1 cellular context compared by ENCODE assay signal in genomic region chr1:41440321-41441090, GRCh38.
TF ChIP-seq lines count a peak whose summit lies in the region.

No MANE protein-coding gene starts in this region.

TF ChIP-seq in HepG2, 621 proteins besides CTCF, POLR2A, EP300 and RAD21 (continued from another document):
- TF ChIP-seq PREB (CRISPR knock-in tag; IDR thresholded peaks at IDR 0.05) (no peak), TGIF2 (CRISPR knock-in tag; IDR thresholded peaks at IDR 0.05) (no peak)
- TF ChIP-seq, protein P1, sequence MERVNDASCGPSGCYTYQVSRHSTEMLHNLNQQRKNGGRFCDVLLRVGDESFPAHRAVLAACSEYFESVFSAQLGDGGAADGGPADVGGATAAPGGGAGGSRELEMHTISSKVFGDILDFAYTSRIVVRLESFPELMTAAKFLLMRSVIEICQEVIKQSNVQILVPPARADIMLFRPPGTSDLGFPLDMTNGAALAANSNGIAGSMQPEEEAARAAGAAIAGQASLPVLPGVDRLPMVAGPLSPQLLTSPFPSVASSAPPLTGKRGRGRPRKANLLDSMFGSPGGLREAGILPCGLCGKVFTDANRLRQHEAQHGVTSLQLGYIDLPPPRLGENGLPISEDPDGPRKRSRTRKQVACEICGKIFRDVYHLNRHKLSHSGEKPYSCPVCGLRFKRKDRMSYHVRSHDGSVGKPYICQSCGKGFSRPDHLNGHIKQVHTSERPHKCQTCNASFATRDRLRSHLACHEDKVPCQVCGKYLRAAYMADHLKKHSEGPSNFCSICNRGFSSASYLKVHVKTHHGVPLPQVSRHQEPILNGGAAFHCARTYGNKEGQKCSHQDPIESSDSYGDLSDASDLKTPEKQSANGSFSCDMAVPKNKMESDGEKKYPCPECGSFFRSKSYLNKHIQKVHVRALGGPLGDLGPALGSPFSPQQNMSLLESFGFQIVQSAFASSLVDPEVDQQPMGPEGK (CRISPR knock-in tag; IDR thresholded peaks at IDR 0.05), result no peak
